In genomic region chr7:99996755-99997544, GRCh38 we compare ENCODE assay signal across 8 cellular contexts. TPM values are rescaled to one million over a fixed set of nuclear protein-coding genes. Genes with fewer than 3 reads are reported as not detected.
DNase-seq lines count a peak whose midpoint lies in the region; ATAC-seq and TF ChIP-seq lines count a peak whose summit lies in the region.

No MANE protein-coding gene starts in this region.

- no peaks in the 10 kb centered on the region for H3K27me3 Mint-ChIP-seq in activated CD4-positive, alpha-beta memory T cell treated with anti-CD3 and anti-CD28 coated beads for 36 hours

- peak overlapping the region; percentile 70 for H3K4me3 Mint-ChIP-seq in activated CD4-positive, alpha-beta memory T cell treated with anti-CD3 and anti-CD28 coated beads for 36 hours

- no peak for TF ChIP-seq EP300 in gastroesophageal sphincter (IDR thresholded peaks at IDR 0.05)

- 69 to 70% methylated on average over 14 to 15 of the region's 15 CpGs for whole genome bisulfite sequencing in gastroesophageal sphincter (ENCODE audit: low coverage in 1 of 2), 2 donors

- DNase-seq in activated CD4-positive, alpha-beta memory T cell treated with anti-CD3 and anti-CD28 coated beads for 36 hours, result no peak
- DNase-seq in foreskin fibroblast (no peak), NCI-H526 (lab: John Stamatoyannopoulos, UW) (no peak), NCI-H2029 treated with DMSO at 0.1 percent for 48 hours (lab: John Stamatoyannopoulos, UW) (no peak)

- no peaks in the 10 kb centered on the region for H3K36me3 Mint-ChIP-seq in activated CD4-positive, alpha-beta memory T cell treated with anti-CD3 and anti-CD28 coated beads for 36 hours

- intact Hi-C loops in activated CD4-positive, alpha-beta memory T cell treated with anti-CD3 and anti-CD28 coated beads for 36 hours (cut with micrococcal nuclease), result loop anchor here (2.0 kb wide), 1 partner anchor 18 kb away; the partner anchor contains the start of gene ZKSCAN1

- H3K36me3 ChIP-seq in gastroesophageal sphincter (no peaks in the 10 kb centered on the region), skeletal muscle tissue (ENCODE audit: control insufficient read depth in 3 of 3, insufficient read depth in 3 of 3, low read length in 3 of 3) (no peaks in the 10 kb centered on the region)

- TF ChIP-seq CTCF in GM12875 (IDR thresholded peaks at IDR 0.05; ENCODE audit: borderline replicate concordance, insufficient read depth, low read depth, low read length), result no peak
- no peak for TF ChIP-seq CTCF in gastroesophageal sphincter (IDR thresholded peaks at IDR 0.05)
- TF ChIP-seq CTCF in foreskin fibroblast (IDR thresholded peaks at IDR 0.05; ENCODE audit: low read depth, low read length), result no peak

- POLR2A ChIA-PET in activated CD4-positive, alpha-beta memory T cell treated with anti-CD3 and anti-CD28 coated beads for 36 hours (lab: Charles Lee), result interaction anchor here (0.6 to 2.5 kb wide), 3 partner anchors 19 to 432 kb away, joined by 3 to 9 read pairs (median 7); partner anchors contain the start of genes TRIM4 and ZKSCAN1

- no peaks in the 10 kb centered on the region for H3K9me3 ChIP-seq in gastroesophageal sphincter
- no peaks in the 10 kb centered on the region for H3K9me3 ChIP-seq in skeletal muscle tissue (ENCODE audit: control insufficient read depth in 3 of 3, low read length in 3 of 3)

- H3K27ac Mint-ChIP-seq in activated CD4-positive, alpha-beta memory T cell treated with anti-CD3 and anti-CD28 coated beads for 36 hours, result peak overlapping the region; percentile 56

- H3K4me1 ChIP-seq in gastroesophageal sphincter (peaks cover 0 to 25% (median 0%) of the 10 kb centered on the region in 3 donors), skeletal muscle tissue (ENCODE audit: control insufficient read depth in 3 of 3, insufficient read depth in 3 of 3, low read length in 3 of 3) (peaks cover 0 to 8% (median 5%) of the 10 kb centered on the region in 3 donors)

- H3K27me3 ChIP-seq in gastroesophageal sphincter, result no peaks in the 10 kb centered on the region
- H3K27me3 ChIP-seq in skeletal muscle tissue (ENCODE audit: control insufficient read depth in 3 of 3, insufficient read depth in 3 of 3, low read length in 3 of 3), result peaks cover 0 to 7% (median 0%) of the 10 kb centered on the region in 3 donors

- H3K4me1 Mint-ChIP-seq in activated CD4-positive, alpha-beta memory T cell treated with anti-CD3 and anti-CD28 coated beads for 36 hours (ENCODE audit: low read depth), result peaks cover 9% of the 10 kb centered on the region

- peak overlapping the region; percentile 68 to 82 (median 76) for H3K9ac ChIP-seq in skeletal muscle tissue (ENCODE audit: low read depth in 1 of 3, low read length in 3 of 3)

- CTCF ChIA-PET in activated CD4-positive, alpha-beta memory T cell treated with anti-CD3 and anti-CD28 coated beads for 36 hours (lab: Charles Lee), result interaction anchor here (1.0 to 1.7 kb wide), 5 partner anchors 17 to 83 kb away, joined by 3 to 4 read pairs (median 3); no protein-coding TSS in a partner anchor

- H3K9me3 Mint-ChIP-seq in activated CD4-positive, alpha-beta memory T cell treated with anti-CD3 and anti-CD28 coated beads for 36 hours, result no peaks in the 10 kb centered on the region

- peak overlapping the region in 3 of 4 donors; percentile 65 to 78 (median 76) for H3K27ac ChIP-seq in gastroesophageal sphincter
- peak overlapping the region; percentile 60 for H3K27ac ChIP-seq in skeletal muscle tissue (ENCODE audit: low read depth, low read length)

- H3K4me3 ChIP-seq in GM12875 (ENCODE audit: low read depth, low read length), result peak overlapping the region; percentile 42
- peak overlapping the region; percentile 38 to 60 for H3K4me3 ChIP-seq in gastroesophageal sphincter
- peak overlapping the region; percentile 62 to 79 (median 71) for H3K4me3 ChIP-seq in skeletal muscle tissue (ENCODE audit: low read length in 3 of 3)
- peak overlapping the region in 1 of 2 donors; percentile 33 for H3K4me3 ChIP-seq in foreskin fibroblast (ENCODE audit: low read depth in 1 of 2, low read length in 2 of 2)

- ATAC-seq in gastroesophageal sphincter (no peak), HG02884 (IDR thresholded peaks at IDR 0.05; ENCODE audit: unreplicated experiment) (no peak)

- no peak for TF ChIP-seq POLR2A in gastroesophageal sphincter (IDR thresholded peaks at IDR 0.05)

RNA-seq across cellular contexts. Expression of gene ZKSCAN1, which starts 18.4 kb away (rescaled TPM):
- 10 to 100 TPM; 49.1 to 50.6 TPM for total RNA-seq in activated CD4-positive, alpha-beta memory T cell treated with anti-CD3 and anti-CD28 coated beads for 36 hours
- 10 to 100 TPM; 31.6 to 35.5 (median 31.7) TPM for total RNA-seq in gastroesophageal sphincter
- 32.9 TPM for total RNA-seq in skeletal muscle tissue

RNA-seq across cellular contexts. Expression of gene AZGP1, which starts 21.1 kb away (rescaled TPM):
- not detected for total RNA-seq in activated CD4-positive, alpha-beta memory T cell treated with anti-CD3 and anti-CD28 coated beads for 36 hours
- total RNA-seq in gastroesophageal sphincter (100 to 1,000 TPM in 1 of 4 donors, 1 to 10 TPM in 3; 1.5 to 128 (median 4.5) TPM), skeletal muscle tissue (9.4 TPM)

RNA-seq across cellular contexts. Expression of gene ZSCAN21, which starts 52.6 kb away (rescaled TPM):
- 1 to 10 TPM; 6.2 TPM for total RNA-seq in activated CD4-positive, alpha-beta memory T cell treated with anti-CD3 and anti-CD28 coated beads for 36 hours
- total RNA-seq in gastroesophageal sphincter, result 10 to 100 TPM; 14.0 to 21.9 (median 20.9) TPM
- 11.5 TPM for total RNA-seq in skeletal muscle tissue
